In the genomic region with DNA sequence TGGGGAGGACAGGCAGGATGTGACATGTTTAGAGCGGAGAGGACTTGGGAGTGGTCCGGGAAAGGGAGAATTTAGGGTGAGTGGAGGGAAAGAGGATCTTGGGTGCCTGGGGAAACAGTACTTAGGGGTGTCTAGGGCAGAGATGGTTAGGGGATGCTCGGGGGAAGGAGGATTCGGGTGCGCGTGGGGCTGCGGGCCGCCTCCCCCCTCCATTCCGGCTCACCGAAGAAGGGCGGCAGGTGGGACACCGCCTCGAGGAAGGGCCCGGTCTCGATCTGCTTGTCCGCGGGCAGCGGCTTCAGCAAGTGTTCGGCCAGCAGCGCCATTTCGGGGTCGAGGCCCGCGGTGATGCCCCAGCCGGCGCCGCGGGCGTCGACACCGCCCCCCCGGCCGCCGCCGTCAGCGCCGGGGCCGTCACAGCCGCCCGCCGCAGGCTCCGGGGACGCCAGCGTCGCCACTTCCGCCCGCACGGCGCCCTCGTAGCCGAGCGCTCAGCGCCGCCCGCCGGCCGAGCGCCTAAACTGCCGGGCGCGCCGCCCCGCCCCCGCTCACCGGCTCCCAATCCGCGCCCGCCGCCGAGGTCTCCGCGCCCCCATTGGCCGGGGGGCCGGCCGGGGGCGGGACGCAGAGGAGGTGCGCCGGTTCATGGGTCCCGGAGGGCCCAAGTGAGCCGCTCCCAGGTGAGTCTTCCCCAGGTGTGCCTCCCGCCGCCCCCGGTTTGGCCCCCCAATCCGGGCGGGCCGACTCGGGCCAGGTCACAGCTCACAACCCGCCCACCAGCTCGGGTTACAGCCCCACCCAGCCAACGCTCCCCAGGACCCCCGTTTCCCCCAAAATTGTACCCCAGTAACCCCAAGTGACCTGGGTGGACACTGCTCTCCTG, we compare ENCODE assay signal across 1 cellular context.
TF ChIP-seq lines count a peak whose summit lies in the region.

Gene GLTP (minus strand): TSS at position 493 of the 883 bp plus-strand sequence. CDS start 167 bp downstream, at position 326.

TF ChIP-seq in HepG2, 621 proteins besides CTCF, POLR2A, EP300 and RAD21 (continued from another document and continues in another):
- TF ChIP-seq, protein P1, sequence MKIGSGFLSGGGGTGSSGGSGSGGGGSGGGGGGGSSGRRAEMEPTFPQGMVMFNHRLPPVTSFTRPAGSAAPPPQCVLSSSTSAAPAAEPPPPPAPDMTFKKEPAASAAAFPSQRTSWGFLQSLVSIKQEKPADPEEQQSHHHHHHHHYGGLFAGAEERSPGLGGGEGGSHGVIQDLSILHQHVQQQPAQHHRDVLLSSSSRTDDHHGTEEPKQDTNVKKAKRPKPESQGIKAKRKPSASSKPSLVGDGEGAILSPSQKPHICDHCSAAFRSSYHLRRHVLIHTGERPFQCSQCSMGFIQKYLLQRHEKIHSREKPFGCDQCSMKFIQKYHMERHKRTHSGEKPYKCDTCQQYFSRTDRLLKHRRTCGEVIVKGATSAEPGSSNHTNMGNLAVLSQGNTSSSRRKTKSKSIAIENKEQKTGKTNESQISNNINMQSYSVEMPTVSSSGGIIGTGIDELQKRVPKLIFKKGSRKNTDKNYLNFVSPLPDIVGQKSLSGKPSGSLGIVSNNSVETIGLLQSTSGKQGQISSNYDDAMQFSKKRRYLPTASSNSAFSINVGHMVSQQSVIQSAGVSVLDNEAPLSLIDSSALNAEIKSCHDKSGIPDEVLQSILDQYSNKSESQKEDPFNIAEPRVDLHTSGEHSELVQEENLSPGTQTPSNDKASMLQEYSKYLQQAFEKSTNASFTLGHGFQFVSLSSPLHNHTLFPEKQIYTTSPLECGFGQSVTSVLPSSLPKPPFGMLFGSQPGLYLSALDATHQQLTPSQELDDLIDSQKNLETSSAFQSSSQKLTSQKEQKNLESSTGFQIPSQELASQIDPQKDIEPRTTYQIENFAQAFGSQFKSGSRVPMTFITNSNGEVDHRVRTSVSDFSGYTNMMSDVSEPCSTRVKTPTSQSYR (CRISPR knock-in tag; IDR thresholded peaks at IDR 0.05; ENCODE audit: borderline replicate concordance): no peak
- no peak for TF ChIP-seq SP1 (IDR thresholded peaks at IDR 0.05)
- TF ChIP-seq SP1 (CRISPR knock-in tag; IDR thresholded peaks at IDR 0.05): peak; percentile 72
- TF ChIP-seq, protein P2, sequence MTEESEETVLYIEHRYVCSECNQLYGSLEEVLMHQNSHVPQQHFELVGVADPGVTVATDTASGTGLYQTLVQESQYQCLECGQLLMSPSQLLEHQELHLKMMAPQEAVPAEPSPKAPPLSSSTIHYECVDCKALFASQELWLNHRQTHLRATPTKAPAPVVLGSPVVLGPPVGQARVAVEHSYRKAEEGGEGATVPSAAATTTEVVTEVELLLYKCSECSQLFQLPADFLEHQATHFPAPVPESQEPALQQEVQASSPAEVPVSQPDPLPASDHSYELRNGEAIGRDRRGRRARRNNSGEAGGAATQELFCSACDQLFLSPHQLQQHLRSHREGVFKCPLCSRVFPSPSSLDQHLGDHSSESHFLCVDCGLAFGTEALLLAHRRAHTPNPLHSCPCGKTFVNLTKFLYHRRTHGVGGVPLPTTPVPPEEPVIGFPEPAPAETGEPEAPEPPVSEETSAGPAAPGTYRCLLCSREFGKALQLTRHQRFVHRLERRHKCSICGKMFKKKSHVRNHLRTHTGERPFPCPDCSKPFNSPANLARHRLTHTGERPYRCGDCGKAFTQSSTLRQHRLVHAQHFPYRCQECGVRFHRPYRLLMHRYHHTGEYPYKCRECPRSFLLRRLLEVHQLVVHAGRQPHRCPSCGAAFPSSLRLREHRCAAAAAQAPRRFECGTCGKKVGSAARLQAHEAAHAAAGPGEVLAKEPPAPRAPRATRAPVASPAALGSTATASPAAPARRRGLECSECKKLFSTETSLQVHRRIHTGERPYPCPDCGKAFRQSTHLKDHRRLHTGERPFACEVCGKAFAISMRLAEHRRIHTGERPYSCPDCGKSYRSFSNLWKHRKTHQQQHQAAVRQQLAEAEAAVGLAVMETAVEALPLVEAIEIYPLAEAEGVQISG (CRISPR knock-in tag; IDR thresholded peaks at IDR 0.05): peak; percentile 57
- TF ChIP-seq ZNF543 (CRISPR knock-in tag; IDR thresholded peaks at IDR 0.05): 0 out of 2 replicates have a peak, but pooled peaks have one; percentile 47
- TF ChIP-seq MBD4 (IDR thresholded peaks at IDR 0.05; ENCODE audit: borderline replicate concordance, low read length): no peak
- TF ChIP-seq ZNF232 (CRISPR knock-in tag; IDR thresholded peaks at IDR 0.05; ENCODE audit: borderline replicate concordance): no peak
- no peak for TF ChIP-seq NCOA2 (CRISPR knock-in tag; IDR thresholded peaks at IDR 0.05)
- TF ChIP-seq, protein P3, sequence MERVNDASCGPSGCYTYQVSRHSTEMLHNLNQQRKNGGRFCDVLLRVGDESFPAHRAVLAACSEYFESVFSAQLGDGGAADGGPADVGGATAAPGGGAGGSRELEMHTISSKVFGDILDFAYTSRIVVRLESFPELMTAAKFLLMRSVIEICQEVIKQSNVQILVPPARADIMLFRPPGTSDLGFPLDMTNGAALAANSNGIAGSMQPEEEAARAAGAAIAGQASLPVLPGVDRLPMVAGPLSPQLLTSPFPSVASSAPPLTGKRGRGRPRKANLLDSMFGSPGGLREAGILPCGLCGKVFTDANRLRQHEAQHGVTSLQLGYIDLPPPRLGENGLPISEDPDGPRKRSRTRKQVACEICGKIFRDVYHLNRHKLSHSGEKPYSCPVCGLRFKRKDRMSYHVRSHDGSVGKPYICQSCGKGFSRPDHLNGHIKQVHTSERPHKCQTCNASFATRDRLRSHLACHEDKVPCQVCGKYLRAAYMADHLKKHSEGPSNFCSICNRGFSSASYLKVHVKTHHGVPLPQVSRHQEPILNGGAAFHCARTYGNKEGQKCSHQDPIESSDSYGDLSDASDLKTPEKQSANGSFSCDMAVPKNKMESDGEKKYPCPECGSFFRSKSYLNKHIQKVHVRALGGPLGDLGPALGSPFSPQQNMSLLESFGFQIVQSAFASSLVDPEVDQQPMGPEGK (CRISPR knock-in tag; IDR thresholded peaks at IDR 0.05): 0 out of 2 replicates have a peak, but pooled peaks have one; percentile 20
- no peak for TF ChIP-seq KMT2B (CRISPR knock-in tag; IDR thresholded peaks at IDR 0.05)
- TF ChIP-seq, protein P4, sequence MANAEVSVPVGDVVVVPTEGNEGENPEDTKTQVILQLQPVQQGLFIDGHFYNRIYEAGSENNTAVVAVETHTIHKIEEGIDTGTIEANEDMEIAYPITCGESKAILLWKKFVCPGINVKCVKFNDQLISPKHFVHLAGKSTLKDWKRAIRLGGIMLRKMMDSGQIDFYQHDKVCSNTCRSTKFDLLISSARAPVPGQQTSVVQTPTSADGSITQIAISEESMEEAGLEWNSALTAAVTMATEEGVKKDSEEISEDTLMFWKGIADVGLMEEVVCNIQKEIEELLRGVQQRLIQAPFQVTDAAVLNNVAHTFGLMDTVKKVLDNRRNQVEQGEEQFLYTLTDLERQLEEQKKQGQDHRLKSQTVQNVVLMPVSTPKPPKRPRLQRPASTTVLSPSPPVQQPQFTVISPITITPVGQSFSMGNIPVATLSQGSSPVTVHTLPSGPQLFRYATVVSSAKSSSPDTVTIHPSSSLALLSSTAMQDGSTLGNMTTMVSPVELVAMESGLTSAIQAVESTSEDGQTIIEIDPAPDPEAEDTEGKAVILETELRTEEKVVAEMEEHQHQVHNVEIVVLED (CRISPR knock-in tag; IDR thresholded peaks at IDR 0.05; ENCODE audit: borderline replicate concordance): peak; percentile 57; the same call in 1 of the 2 replicates
- no peak for TF ChIP-seq ZNF136 (CRISPR knock-in tag; IDR thresholded peaks at IDR 0.05; ENCODE audit: low read depth)
- 0 out of 2 replicates have a peak, but pooled peaks have one; percentile 24 for TF ChIP-seq ZSCAN9 (CRISPR knock-in tag; IDR thresholded peaks at IDR 0.05; ENCODE audit: borderline replicate concordance)
- TF ChIP-seq, protein P5, sequence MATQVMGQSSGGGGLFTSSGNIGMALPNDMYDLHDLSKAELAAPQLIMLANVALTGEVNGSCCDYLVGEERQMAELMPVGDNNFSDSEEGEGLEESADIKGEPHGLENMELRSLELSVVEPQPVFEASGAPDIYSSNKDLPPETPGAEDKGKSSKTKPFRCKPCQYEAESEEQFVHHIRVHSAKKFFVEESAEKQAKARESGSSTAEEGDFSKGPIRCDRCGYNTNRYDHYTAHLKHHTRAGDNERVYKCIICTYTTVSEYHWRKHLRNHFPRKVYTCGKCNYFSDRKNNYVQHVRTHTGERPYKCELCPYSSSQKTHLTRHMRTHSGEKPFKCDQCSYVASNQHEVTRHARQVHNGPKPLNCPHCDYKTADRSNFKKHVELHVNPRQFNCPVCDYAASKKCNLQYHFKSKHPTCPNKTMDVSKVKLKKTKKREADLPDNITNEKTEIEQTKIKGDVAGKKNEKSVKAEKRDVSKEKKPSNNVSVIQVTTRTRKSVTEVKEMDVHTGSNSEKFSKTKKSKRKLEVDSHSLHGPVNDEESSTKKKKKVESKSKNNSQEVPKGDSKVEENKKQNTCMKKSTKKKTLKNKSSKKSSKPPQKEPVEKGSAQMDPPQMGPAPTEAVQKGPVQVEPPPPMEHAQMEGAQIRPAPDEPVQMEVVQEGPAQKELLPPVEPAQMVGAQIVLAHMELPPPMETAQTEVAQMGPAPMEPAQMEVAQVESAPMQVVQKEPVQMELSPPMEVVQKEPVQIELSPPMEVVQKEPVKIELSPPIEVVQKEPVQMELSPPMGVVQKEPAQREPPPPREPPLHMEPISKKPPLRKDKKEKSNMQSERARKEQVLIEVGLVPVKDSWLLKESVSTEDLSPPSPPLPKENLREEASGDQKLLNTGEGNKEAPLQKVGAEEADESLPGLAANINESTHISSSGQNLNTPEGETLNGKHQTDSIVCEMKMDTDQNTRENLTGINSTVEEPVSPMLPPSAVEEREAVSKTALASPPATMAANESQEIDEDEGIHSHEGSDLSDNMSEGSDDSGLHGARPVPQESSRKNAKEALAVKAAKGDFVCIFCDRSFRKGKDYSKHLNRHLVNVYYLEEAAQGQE (IDR thresholded peaks at IDR 0.05; ENCODE audit: borderline replicate concordance in 1 of 2, low read depth in 1 of 2, low read length in 2 of 2): no peak
- TF ChIP-seq STAG1 (CRISPR knock-in tag; IDR thresholded peaks at IDR 0.05): peak; percentile 77
- TF ChIP-seq ZEB1 (IDR thresholded peaks at IDR 0.05; ENCODE audit: insufficient replicate concordance, low read depth): peak; percentile 83
- TF ChIP-seq ZNF263 (CRISPR knock-in tag; IDR thresholded peaks at IDR 0.05): peak; percentile 80; the same call in 1 of the 2 replicates
- TF ChIP-seq ATM (IDR thresholded peaks at IDR 0.05; ENCODE audit: borderline replicate concordance): no peak
- TF ChIP-seq GATAD2A (CRISPR knock-in tag; IDR thresholded peaks at IDR 0.05): no peak
- no peak for TF ChIP-seq SIN3B (IDR thresholded peaks at IDR 0.05; ENCODE audit: low read length)
- TF ChIP-seq ZFX (CRISPR knock-in tag; IDR thresholded peaks at IDR 0.05; ENCODE audit: low read depth): peak; percentile 59
- TF ChIP-seq SYNCRIP (IDR thresholded peaks at IDR 0.05; ENCODE audit: insufficient read depth, low read depth, low read length): no peak
- TF ChIP-seq PHF8 (CRISPR knock-in tag; IDR thresholded peaks at IDR 0.05): 0 out of 2 replicates have a peak, but pooled peaks have one; percentile 30
- TF ChIP-seq, protein P6, sequence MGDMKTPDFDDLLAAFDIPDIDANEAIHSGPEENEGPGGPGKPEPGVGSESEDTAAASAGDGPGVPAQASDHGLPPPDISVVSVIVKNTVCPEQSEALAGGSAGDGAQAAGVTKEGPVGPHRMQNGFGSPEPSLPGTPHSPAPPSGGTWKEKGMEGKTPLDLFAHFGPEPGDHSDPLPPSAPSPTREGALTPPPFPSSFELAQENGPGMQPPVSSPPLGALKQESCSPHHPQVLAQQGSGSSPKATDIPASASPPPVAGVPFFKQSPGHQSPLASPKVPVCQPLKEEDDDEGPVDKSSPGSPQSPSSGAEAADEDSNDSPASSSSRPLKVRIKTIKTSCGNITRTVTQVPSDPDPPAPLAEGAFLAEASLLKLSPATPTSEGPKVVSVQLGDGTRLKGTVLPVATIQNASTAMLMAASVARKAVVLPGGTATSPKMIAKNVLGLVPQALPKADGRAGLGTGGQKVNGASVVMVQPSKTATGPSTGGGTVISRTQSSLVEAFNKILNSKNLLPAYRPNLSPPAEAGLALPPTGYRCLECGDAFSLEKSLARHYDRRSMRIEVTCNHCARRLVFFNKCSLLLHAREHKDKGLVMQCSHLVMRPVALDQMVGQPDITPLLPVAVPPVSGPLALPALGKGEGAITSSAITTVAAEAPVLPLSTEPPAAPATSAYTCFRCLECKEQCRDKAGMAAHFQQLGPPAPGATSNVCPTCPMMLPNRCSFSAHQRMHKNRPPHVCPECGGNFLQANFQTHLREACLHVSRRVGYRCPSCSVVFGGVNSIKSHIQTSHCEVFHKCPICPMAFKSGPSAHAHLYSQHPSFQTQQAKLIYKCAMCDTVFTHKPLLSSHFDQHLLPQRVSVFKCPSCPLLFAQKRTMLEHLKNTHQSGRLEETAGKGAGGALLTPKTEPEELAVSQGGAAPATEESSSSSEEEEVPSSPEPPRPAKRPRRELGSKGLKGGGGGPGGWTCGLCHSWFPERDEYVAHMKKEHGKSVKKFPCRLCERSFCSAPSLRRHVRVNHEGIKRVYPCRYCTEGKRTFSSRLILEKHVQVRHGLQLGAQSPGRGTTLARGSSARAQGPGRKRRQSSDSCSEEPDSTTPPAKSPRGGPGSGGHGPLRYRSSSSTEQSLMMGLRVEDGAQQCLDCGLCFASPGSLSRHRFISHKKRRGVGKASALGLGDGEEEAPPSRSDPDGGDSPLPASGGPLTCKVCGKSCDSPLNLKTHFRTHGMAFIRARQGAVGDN (CRISPR knock-in tag; IDR thresholded peaks at IDR 0.05): peak; percentile 61
- TF ChIP-seq SNRNP70 (IDR thresholded peaks at IDR 0.05; ENCODE audit: low read depth, low read length): no peak
- peak; percentile 71 for TF ChIP-seq YY1 (IDR thresholded peaks at IDR 0.05; ENCODE audit: insufficient read depth, insufficient replicate concordance, low read depth, low read length)
- TF ChIP-seq, protein P7, sequence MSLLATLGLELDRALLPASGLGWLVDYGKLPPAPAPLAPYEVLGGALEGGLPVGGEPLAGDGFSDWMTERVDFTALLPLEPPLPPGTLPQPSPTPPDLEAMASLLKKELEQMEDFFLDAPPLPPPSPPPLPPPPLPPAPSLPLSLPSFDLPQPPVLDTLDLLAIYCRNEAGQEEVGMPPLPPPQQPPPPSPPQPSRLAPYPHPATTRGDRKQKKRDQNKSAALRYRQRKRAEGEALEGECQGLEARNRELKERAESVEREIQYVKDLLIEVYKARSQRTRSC (CRISPR knock-in tag; IDR thresholded peaks at IDR 0.05; ENCODE audit: low read depth): no peak
- TF ChIP-seq, protein P8, sequence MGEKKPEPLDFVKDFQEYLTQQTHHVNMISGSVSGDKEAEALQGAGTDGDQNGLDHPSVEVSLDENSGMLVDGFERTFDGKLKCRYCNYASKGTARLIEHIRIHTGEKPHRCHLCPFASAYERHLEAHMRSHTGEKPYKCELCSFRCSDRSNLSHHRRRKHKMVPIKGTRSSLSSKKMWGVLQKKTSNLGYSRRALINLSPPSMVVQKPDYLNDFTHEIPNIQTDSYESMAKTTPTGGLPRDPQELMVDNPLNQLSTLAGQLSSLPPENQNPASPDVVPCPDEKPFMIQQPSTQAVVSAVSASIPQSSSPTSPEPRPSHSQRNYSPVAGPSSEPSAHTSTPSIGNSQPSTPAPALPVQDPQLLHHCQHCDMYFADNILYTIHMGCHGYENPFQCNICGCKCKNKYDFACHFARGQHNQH (CRISPR knock-in tag; IDR thresholded peaks at IDR 0.05): no peak
- peak; percentile 76 for TF ChIP-seq NFYC (CRISPR knock-in tag; IDR thresholded peaks at IDR 0.05)
- TF ChIP-seq ZNF496 (CRISPR knock-in tag; IDR thresholded peaks at IDR 0.05; ENCODE audit: insufficient replicate concordance): no peak
- TF ChIP-seq MED8 (CRISPR knock-in tag; IDR thresholded peaks at IDR 0.05; ENCODE audit: insufficient replicate concordance): no peak
